ENCODE assay signal across 1 cellular context in the genomic region with DNA sequence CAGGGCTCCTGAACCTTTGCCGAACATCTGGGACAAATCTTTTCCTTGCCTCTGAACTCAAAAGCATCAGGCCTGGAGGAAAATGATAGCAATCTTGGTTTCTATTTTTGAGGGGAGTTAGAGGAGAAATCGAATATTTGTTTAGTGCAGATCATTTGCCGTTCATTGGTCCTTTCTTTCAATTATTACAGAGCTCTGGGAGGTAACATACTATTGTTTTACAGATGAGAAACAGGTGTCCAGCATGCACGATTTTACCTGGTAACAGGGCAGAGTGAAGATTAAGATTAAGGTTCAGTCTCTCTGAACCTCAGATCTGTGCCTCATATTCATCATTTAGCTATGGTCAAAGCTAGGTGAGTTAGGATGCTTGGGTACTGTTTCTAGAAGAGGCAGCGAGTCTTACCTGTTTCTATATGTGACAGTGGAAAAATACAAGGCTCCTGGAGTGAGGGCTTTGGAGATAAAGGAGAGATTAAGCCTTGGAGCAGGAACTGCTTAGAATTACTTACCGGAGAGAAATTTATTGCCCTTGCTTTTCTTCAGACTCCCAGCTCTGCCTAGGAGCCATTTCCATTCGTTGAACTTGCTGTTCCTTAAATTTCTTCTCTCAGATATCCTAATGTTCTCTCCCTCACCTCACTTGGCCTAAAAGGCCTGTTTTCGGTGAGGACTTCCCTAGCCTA.
TF ChIP-seq lines count a peak whose summit lies in the region.

No MANE protein-coding gene starts in this region.

TF ChIP-seq in HepG2, 621 proteins besides CTCF, POLR2A, EP300 and RAD21:
- TF ChIP-seq PLRG1 (conservative IDR thresholded peaks at IDR 0.05) (no peak), GATA4 (IDR thresholded peaks at IDR 0.05; ENCODE audit: borderline replicate concordance, low read depth) (no peak), ZNF660 (CRISPR knock-in tag; IDR thresholded peaks at IDR 0.05; ENCODE audit: borderline replicate concordance, low read depth) (no peak), KDM6A (CRISPR knock-in tag; IDR thresholded peaks at IDR 0.05; ENCODE audit: low read depth) (no peak), PHF5A (CRISPR knock-in tag; IDR thresholded peaks at IDR 0.05; ENCODE audit: low read depth, unreplicated experiment) (no peak), ZNF549 (CRISPR knock-in tag; IDR thresholded peaks at IDR 0.05) (no peak), UBTF (CRISPR knock-in tag; IDR thresholded peaks at IDR 0.05) (no peak), KLF15 (CRISPR knock-in tag; IDR thresholded peaks at IDR 0.05; ENCODE audit: borderline replicate concordance) (no peak), ZNF333 (CRISPR knock-in tag; IDR thresholded peaks at IDR 0.05; ENCODE audit: borderline replicate concordance) (no peak), RXRA (CRISPR knock-in tag; IDR thresholded peaks at IDR 0.05) (no peak), PAF1 (CRISPR knock-in tag; IDR thresholded peaks at IDR 0.05) (no peak), BRCA1 (CRISPR knock-in tag; IDR thresholded peaks at IDR 0.05) (no peak), WIZ (CRISPR knock-in tag; IDR thresholded peaks at IDR 0.05) (no peak), ZFAT (CRISPR knock-in tag; conservative IDR thresholded peaks at IDR 0.05) (no peak), TP53 (CRISPR knock-in tag; conservative IDR thresholded peaks at IDR 0.05) (no peak)
- TF ChIP-seq, protein P1, sequence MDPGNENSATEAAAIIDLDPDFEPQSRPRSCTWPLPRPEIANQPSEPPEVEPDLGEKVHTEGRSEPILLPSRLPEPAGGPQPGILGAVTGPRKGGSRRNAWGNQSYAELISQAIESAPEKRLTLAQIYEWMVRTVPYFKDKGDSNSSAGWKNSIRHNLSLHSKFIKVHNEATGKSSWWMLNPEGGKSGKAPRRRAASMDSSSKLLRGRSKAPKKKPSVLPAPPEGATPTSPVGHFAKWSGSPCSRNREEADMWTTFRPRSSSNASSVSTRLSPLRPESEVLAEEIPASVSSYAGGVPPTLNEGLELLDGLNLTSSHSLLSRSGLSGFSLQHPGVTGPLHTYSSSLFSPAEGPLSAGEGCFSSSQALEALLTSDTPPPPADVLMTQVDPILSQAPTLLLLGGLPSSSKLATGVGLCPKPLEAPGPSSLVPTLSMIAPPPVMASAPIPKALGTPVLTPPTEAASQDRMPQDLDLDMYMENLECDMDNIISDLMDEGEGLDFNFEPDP (CRISPR knock-in tag; conservative IDR thresholded peaks at IDR 0.05): no peak
- TF ChIP-seq, protein P2, sequence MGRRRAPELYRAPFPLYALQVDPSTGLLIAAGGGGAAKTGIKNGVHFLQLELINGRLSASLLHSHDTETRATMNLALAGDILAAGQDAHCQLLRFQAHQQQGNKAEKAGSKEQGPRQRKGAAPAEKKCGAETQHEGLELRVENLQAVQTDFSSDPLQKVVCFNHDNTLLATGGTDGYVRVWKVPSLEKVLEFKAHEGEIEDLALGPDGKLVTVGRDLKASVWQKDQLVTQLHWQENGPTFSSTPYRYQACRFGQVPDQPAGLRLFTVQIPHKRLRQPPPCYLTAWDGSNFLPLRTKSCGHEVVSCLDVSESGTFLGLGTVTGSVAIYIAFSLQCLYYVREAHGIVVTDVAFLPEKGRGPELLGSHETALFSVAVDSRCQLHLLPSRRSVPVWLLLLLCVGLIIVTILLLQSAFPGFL (CRISPR knock-in tag; IDR thresholded peaks at IDR 0.05): no peak
